In the genomic region with DNA sequence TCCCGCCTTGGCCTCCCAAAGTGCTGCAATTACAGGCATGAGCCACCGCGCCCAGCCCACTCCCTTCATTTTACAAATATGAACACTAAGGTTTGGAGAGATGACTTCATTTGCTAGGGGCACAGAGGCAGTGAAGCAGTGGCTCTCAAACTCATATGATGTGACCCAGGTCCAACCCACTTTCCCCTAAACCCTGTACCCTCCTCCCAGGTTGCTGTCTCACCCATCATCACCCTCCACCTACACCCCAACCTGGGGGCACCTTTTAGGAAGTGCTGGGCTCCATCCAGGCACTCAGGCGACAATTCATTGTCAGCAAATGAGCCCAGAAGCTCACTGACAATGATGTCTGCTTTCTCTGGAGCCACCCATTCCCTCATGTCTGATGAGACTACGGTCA, we compare ENCODE assay signal across 32 cellular contexts. TPM values are rescaled to one million over a fixed set of nuclear protein-coding genes. Genes with fewer than 3 reads are reported as not detected.
"Had no signal": no experiment of that assay in that cellular context is flagged by ENCODE, and none has a peak within 500 bp of the region (broad histone marks: within the 10 kb centered on the region; RNA-seq: fewer than 3 reads in every experiment).

No MANE protein-coding gene starts in this region.

- H3K4me3 ChIP-seq: adrenal gland, body of pancreas, breast epithelium had no signal

- H3K27ac ChIP-seq: adrenal gland, body of pancreas, brain microvascular endothelial cell, breast epithelium, VCaP had no signal

- H3K27me3 ChIP-seq: adrenal gland, body of pancreas, brain microvascular endothelial cell, breast epithelium had no signal

- H3K27ac Mint-ChIP-seq: activated B cell treated with CpG ODN at 0.5 μM for 24 hours; activated CD4-positive, alpha-beta memory T cell treated with anti-CD3 and anti-CD28 coated beads, Interleukin-2, amount 10 ng/mL, durations not matched to agents 7 days and 5 days; activated CD4-positive, alpha-beta T cell treated with anti-CD3 and anti-CD28 coated beads, Interleukin-2, amount 10 ng/mL, durations not matched to agents 7 days and 5 days; activated naive CD8-positive, alpha-beta T cell treated with anti-CD3 and anti-CD28 coated beads for 36 hours; activated T-cell treated with anti-CD3 and anti-CD28 coated beads, Interleukin-2, amount 50 U/mL, for 72 hours; activated T-helper 1 cell treated with anti-CD3 and anti-CD28 coated beads, Interleukin-12 subunit alpha, Interleukin-12 subunit beta, Interleukin-2, Interleukin-4 antibody, amounts not matched to agents 30 ng/mL and 10 ng/mL and 1 ng/mL, durations not matched to agents 14 hours and 24 hours and 36 hours; activated T-helper 17 cell treated with anti-CD3 and anti-CD28 coated beads, Interleukin-2, amount 50 U/mL, for 72 hours; T-helper 1 cell treated with Interleukin-12 subunit alpha and Interleukin-12 subunit beta and Interleukin-4 antibody, amounts not matched to agents 30 μg/mL and 1 μg/mL, for 36 hours; T-helper 2 cell treated with Interferon-gamma antibody and Interleukin-4, amounts not matched to agents 5 μg/mL and 100 μg/mL, for 36 hours had no signal

- ATAC-seq: activated naive CD4-positive, alpha-beta T cell treated with anti-CD3 and anti-CD28 coated beads, Interleukin-2, amount 50 U/mL, for 72 hours; activated T-cell treated with anti-CD3 and anti-CD28 coated beads, Interleukin-2, amount 50 U/mL, for 4 hours; activated T-cell treated with anti-CD3 and anti-CD28 coated beads, Interleukin-2, amount 50 U/mL, for 72 hours; activated T-helper 17 cell treated with anti-CD3 and anti-CD28 coated beads, Interleukin-2, amount 50 U/mL, for 72 hours; body of pancreas had no signal

- H3K4me3 Mint-ChIP-seq: activated B cell treated with CpG ODN at 0.5 μM for 24 hours; activated CD4-positive, alpha-beta memory T cell treated with anti-CD3 and anti-CD28 coated beads, Interleukin-2, amount 10 ng/mL, durations not matched to agents 7 days and 5 days; activated CD4-positive, alpha-beta T cell treated with anti-CD3 and anti-CD28 coated beads, Interleukin-2, amount 10 ng/mL, durations not matched to agents 7 days and 5 days; activated naive CD8-positive, alpha-beta T cell treated with anti-CD3 and anti-CD28 coated beads for 36 hours; activated T-cell treated with anti-CD3 and anti-CD28 coated beads, Interleukin-2, amount 50 U/mL, for 4 hours; activated T-cell treated with anti-CD3 and anti-CD28 coated beads, Interleukin-2, amount 50 U/mL, for 72 hours; activated T-helper 1 cell treated with anti-CD3 and anti-CD28 coated beads, Interleukin-12 subunit alpha, Interleukin-12 subunit beta, Interleukin-2, Interleukin-4 antibody, amounts not matched to agents 30 ng/mL and 10 ng/mL and 1 ng/mL, durations not matched to agents 14 hours and 24 hours and 36 hours; activated T-helper 17 cell treated with anti-CD3 and anti-CD28 coated beads, Interleukin-2, amount 50 U/mL, for 72 hours; T-helper 1 cell treated with Interleukin-12 subunit alpha and Interleukin-12 subunit beta and Interleukin-4 antibody, amounts not matched to agents 30 μg/mL and 1 μg/mL, for 36 hours; T-helper 2 cell treated with Interferon-gamma antibody and Interleukin-4, amounts not matched to agents 5 μg/mL and 100 μg/mL, for 36 hours had no signal

- H3K27me3 Mint-ChIP-seq: activated B cell treated with CpG ODN at 0.5 μM for 24 hours; activated CD4-positive, alpha-beta memory T cell treated with anti-CD3 and anti-CD28 coated beads, Interleukin-2, amount 10 ng/mL, durations not matched to agents 7 days and 5 days; activated CD4-positive, alpha-beta T cell treated with anti-CD3 and anti-CD28 coated beads, Interleukin-2, amount 10 ng/mL, durations not matched to agents 7 days and 5 days; activated T-helper 17 cell treated with anti-CD3 and anti-CD28 coated beads, Interleukin-2, amount 50 U/mL, for 72 hours had no signal

- H3K9me3 ChIP-seq: adrenal gland, body of pancreas, breast epithelium had no signal

- DNase-seq: activated B cell treated with CpG ODN at 0.5 μM for 24 hours; activated CD4-positive, alpha-beta memory T cell treated with anti-CD3 and anti-CD28 coated beads, Interleukin-2, amount 10 ng/mL, durations not matched to agents 7 days and 5 days; activated CD4-positive, alpha-beta T cell treated with anti-CD3 and anti-CD28 coated beads for 48 hours; activated CD4-positive, alpha-beta T cell treated with anti-CD3 and anti-CD28 coated beads, Interleukin-2, amount 10 ng/mL, durations not matched to agents 7 days and 5 days; activated CD4-positive, alpha-beta T cell treated with anti-CD3 and anti-CD28 coated beads, Interleukin-2, amount 50 U/mL, for 48 hours; activated CD4-positive, CD25-positive, alpha-beta regulatory T cell treated with anti-CD3 and anti-CD28 coated beads, Interleukin-2, amount 50 U/mL, for 72 hours; activated CD8-positive, alpha-beta memory T cell treated with anti-CD3 and anti-CD28 coated beads, Interleukin-2, amount 50 U/mL, for 4 hours; activated effector memory CD4-positive, alpha-beta T cell treated with anti-CD3 and anti-CD28 coated beads, Interleukin-2, amount 50 U/mL, for 16 hours; activated gamma-delta T cell treated with Interleukin-2 at 50 U/mL for 16 hours; activated naive CD4-positive, alpha-beta T cell; activated naive CD4-positive, alpha-beta T cell treated with anti-CD3 and anti-CD28 coated beads, Interleukin-2, amount 50 U/mL, for 16 hours; activated naive CD8-positive, alpha-beta T cell treated with anti-CD3 and anti-CD28 coated beads for 36 hours; activated T-cell treated with anti-CD3 and anti-CD28 coated beads for 4 hours; activated T-cell treated with anti-CD3 and anti-CD28 coated beads, Interleukin-2, amount 50 U/mL, for 1 hour; activated T-cell treated with anti-CD3 and anti-CD28 coated beads, Interleukin-2, amount 50 U/mL, for 4 hours; activated T-cell treated with anti-CD3 and anti-CD28 coated beads, Interleukin-2, amount 50 U/mL, for 72 hours; adrenal gland; amniotic stem cell; aorta; body of pancreas; brain microvascular endothelial cell; central memory CD4-positive, alpha-beta T cell; T-helper 1 cell; T-helper 2 cell; T-helper 9 cell had no signal

- H3K9me3 Mint-ChIP-seq: activated B cell treated with CpG ODN at 0.5 μM for 24 hours; activated CD4-positive, alpha-beta memory T cell treated with anti-CD3 and anti-CD28 coated beads, Interleukin-2, amount 10 ng/mL, durations not matched to agents 7 days and 5 days; activated CD4-positive, alpha-beta T cell treated with anti-CD3 and anti-CD28 coated beads, Interleukin-2, amount 10 ng/mL, durations not matched to agents 7 days and 5 days; activated naive CD4-positive, alpha-beta T cell treated with anti-CD3 and anti-CD28 coated beads, Interleukin-2, amount 50 U/mL, for 72 hours; activated naive CD8-positive, alpha-beta T cell treated with anti-CD3 and anti-CD28 coated beads for 36 hours; activated T-cell treated with anti-CD3 and anti-CD28 coated beads, Interleukin-2, amount 50 U/mL, for 4 hours; activated T-cell treated with anti-CD3 and anti-CD28 coated beads, Interleukin-2, amount 50 U/mL, for 72 hours; activated T-helper 1 cell treated with anti-CD3 and anti-CD28 coated beads, Interleukin-12 subunit alpha, Interleukin-12 subunit beta, Interleukin-2, Interleukin-4 antibody, amounts not matched to agents 30 ng/mL and 10 ng/mL and 1 ng/mL, durations not matched to agents 14 hours and 24 hours and 36 hours; activated T-helper 17 cell treated with anti-CD3 and anti-CD28 coated beads, Interleukin-2, amount 50 U/mL, for 72 hours; T-helper 1 cell treated with Interleukin-12 subunit alpha and Interleukin-12 subunit beta and Interleukin-4 antibody, amounts not matched to agents 30 μg/mL and 1 μg/mL, for 36 hours; T-helper 2 cell treated with Interferon-gamma antibody and Interleukin-4, amounts not matched to agents 5 μg/mL and 100 μg/mL, for 36 hours had no signal

RNA-seq across cellular contexts. Expression of a gene that starts 40.7 kb away (rescaled TPM):
- total RNA-seq: body of pancreas had no signal
